19 cellular contexts compared by ENCODE assay signal in the genomic region with DNA sequence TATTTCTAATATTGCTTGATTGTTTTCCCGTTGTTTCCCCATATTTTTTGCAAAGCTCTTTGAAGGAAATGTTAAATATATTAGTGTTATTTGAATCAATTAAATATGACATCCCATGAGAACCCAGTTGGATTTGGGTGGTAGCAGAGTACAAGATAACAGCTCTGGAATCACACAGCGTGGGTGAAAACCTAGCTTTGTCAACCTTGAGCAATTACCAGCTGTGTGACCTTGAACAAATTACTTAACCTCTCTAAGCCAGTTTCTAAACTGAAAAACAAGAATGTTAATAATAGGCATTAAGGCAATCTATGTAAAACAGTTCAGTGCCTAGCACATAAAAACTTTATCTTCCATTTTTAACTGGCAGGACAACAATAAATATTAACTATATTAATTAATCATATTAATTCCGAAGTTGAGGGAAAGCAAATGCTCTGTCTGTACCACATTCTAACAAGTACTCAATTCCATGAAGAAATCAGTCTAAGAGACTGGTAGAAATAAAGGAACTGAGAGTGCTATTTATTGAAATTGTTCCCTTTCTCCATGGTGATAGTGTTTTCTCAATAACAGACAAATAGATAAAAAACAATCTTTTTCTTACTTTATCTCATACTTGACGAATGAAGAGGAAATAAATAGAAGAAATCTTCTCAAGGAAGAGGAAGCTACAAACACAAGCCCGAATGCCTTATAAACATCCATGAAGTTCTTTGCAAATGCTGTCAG. TPM values are rescaled to one million over a fixed set of nuclear protein-coding genes. Genes with fewer than 3 reads are reported as not detected.
A peak's percentile ranks its signal among the peaks of the same experiment; 100 is the strongest.
DNase-seq lines count a peak whose midpoint lies in the region; ATAC-seq and TF ChIP-seq lines count a peak whose summit lies in the region.
"Had no signal": no experiment of that assay in that cellular context is flagged by ENCODE, and none has a peak within 500 bp of the region (broad histone marks: within the 10 kb centered on the region; RNA-seq: fewer than 3 reads in every experiment).

No MANE protein-coding gene starts in this region.

- no peaks in the 10 kb centered on the region for H4K20me1 ChIP-seq in smooth muscle cell (ENCODE audit: low read depth)

- H3K9ac ChIP-seq in smooth muscle cell (ENCODE audit: low read depth), result no peak overlapping the region

- no peaks in the 10 kb centered on the region for H3K4me1 ChIP-seq in smooth muscle cell (ENCODE audit: low read depth)
- H3K4me1 ChIP-seq: BE2C had no signal

- peak overlapping the region; percentile 80 for H3K27ac ChIP-seq in VCaP
- no peak overlapping the region for H3K27ac ChIP-seq in smooth muscle cell (ENCODE audit: low read depth)

- H3K4me3 ChIP-seq in smooth muscle cell, result no peak overlapping the region

- peak; percentile 84 for DNase-seq in MV-4-11 (lab: John Stamatoyannopoulos, UW)
- DNase-seq in smooth muscle cell (lab: John Stamatoyannopoulos, UW; ENCODE audit: unreplicated experiment), result no peak
- DNase-seq in NCI-H146 treated with DMSO at 0.1 percent for 48 hours (lab: John Stamatoyannopoulos, UW; ENCODE audit: unreplicated experiment), result no peak
- no peak for DNase-seq in DMS153 (lab: John Stamatoyannopoulos, UW)
- DNase-seq: BE2C, COR-L47, IMR-90, NCI-H1092, NCI-H1694 treated with DMSO at 0.1 percent for 48 hours, NCI-H2171, NCI-H446 treated with DMSO at 0.1 percent for 48 hours, NCI-H774, OCI-M1, RPMI8226, T-cell had no signal

- no peaks in the 10 kb centered on the region for H3K27me3 ChIP-seq in smooth muscle cell (ENCODE audit: low read depth)
- H3K27me3 ChIP-seq: BE2C had no signal

- no peaks in the 10 kb centered on the region for H3K9me3 ChIP-seq in smooth muscle cell (replicated peaks; ENCODE audit: low read depth)
- H3K9me3 ChIP-seq: BE2C had no signal

- H2AFZ ChIP-seq in smooth muscle cell (ENCODE audit: low read depth), result peak overlapping the region; percentile 26

- H3K4me2 ChIP-seq in smooth muscle cell, result no peak overlapping the region

- TF ChIP-seq CTCF in VCaP (conservative IDR thresholded peaks at IDR 0.05), result no peak
- TF ChIP-seq CTCF in smooth muscle cell (IDR thresholded peaks at IDR 0.05; ENCODE audit: borderline replicate concordance, insufficient read depth, poor library complexity, severe bottlenecking), result no peak

- no peaks in the 10 kb centered on the region for H3K36me3 ChIP-seq in smooth muscle cell (ENCODE audit: low read depth)
- H3K36me3 ChIP-seq: BE2C had no signal

- ATAC-seq in GM18867 (IDR thresholded peaks at IDR 0.05; ENCODE audit: unreplicated experiment), result peak; percentile 50
- no peak for ATAC-seq in activated CD4-positive, CD25-positive, alpha-beta regulatory T cell treated with anti-CD3 and anti-CD28 coated beads, Interleukin-2, amount 50 U/mL, for 24 hours
- ATAC-seq: T-cell had no signal

- 72% methylated on average over 5 of the region's 5 CpGs for WGBS in smooth muscle cell (ENCODE audit: low lambda C conversion rate)

- H3K79me2 ChIP-seq in smooth muscle cell (ENCODE audit: low read depth), result no peaks in the 10 kb centered on the region

- H3F3A ChIP-seq in smooth muscle cell (ENCODE audit: low read depth), result no peaks in the 10 kb centered on the region

RNA-seq across cellular contexts. Expression of a gene that starts 27.0 kb away (rescaled TPM):
- total RNA-seq in smooth muscle cell, result not detected in 2 replicates
- not detected in 2 replicates for polyA plus RNA-seq in smooth muscle cell
- total RNA-seq: HT-29, IMR-90, T-cell had no signal
- polyA plus RNA-seq: IMR-90 had no signal

RNA-seq across cellular contexts. Expression of a gene that starts 53.8 kb away (rescaled TPM):
- 71.4 and 78.9 TPM in 2 replicates for total RNA-seq in smooth muscle cell
- polyA plus RNA-seq in smooth muscle cell, result 32.4 and 33.2 TPM in 2 replicates
